In genomic region chr14:24289649-24290283, GRCh38 we compare ENCODE assay signal across 11 cellular contexts. TPM values are rescaled to one million over a fixed set of nuclear protein-coding genes. Genes with fewer than 3 reads are reported as not detected.
DNase-seq lines count a peak whose midpoint lies in the region; ATAC-seq lines count a peak whose summit lies in the region.
"Had no signal": no experiment of that assay in that cellular context is flagged by ENCODE, and none has a peak within 500 bp of the region (broad histone marks: within the 10 kb centered on the region; RNA-seq: fewer than 3 reads in every experiment).

No MANE protein-coding gene starts in this region.

- H3K36me3 ChIP-seq in CD8-positive, alpha-beta memory T cell (ENCODE audit: insufficient read depth, low read length), result peaks cover 29% of the 10 kb centered on the region

- H3K4me3 ChIP-seq in CD8-positive, alpha-beta memory T cell (ENCODE audit: low read length), result no peak overlapping the region
- H3K4me3 ChIP-seq: cardiac muscle cell, gastrocnemius medialis had no signal

- H3K9me3 ChIP-seq in CD8-positive, alpha-beta memory T cell (ENCODE audit: low read length), result no peaks in the 10 kb centered on the region
- H3K9me3 ChIP-seq: gastrocnemius medialis had no signal

- no peaks in the 10 kb centered on the region for H3K9me3 Mint-ChIP-seq in activated CD8-positive, alpha-beta T cell treated with anti-CD3 and anti-CD28 coated beads, Interleukin-2, amount 10 ng/mL, durations not matched to agents 7 days and 5 days (ENCODE audit: insufficient read depth)
- H3K9me3 Mint-ChIP-seq in CD8-positive, alpha-beta memory T cell, result no peaks in the 10 kb centered on the region

- H3K27ac ChIP-seq in CD8-positive, alpha-beta memory T cell (ENCODE audit: low read depth, low read length), result no peak overlapping the region
- H3K27ac ChIP-seq: cardiac muscle cell, gastrocnemius medialis had no signal

- ATAC-seq in activated CD8-positive, alpha-beta T cell treated with anti-CD3 and anti-CD28 coated beads, Interleukin-2, amount 10 ng/mL, durations not matched to agents 7 days and 5 days, result peak; percentile 84
- ATAC-seq: gastrocnemius medialis had no signal

- no peak overlapping the region for H3K4me3 Mint-ChIP-seq in activated CD8-positive, alpha-beta T cell treated with anti-CD3 and anti-CD28 coated beads, Interleukin-2, amount 10 ng/mL, durations not matched to agents 7 days and 5 days
- no peak overlapping the region for H3K4me3 Mint-ChIP-seq in CD8-positive, alpha-beta memory T cell

- CTCF ChIA-PET in activated CD8-positive, alpha-beta T cell treated with anti-CD3 and anti-CD28 coated beads, Interleukin-2, amount 10 ng/mL, durations not matched to agents 7 days and 5 days (lab: Charles Lee), result interaction anchor here (1.1 to 26.4 kb wide), 10 partner anchors 10 to 142 kb away, joined by 4 to 801 read pairs (median 8); partner anchors contain the start of genes CIDEB, GMPR2, LTB4R and LTB4R2
- CTCF ChIA-PET in CD8-positive, alpha-beta memory T cell (lab: Charles Lee), result interaction anchor here (1.1 to 4.5 kb wide), 4 partner anchors 10 to 45 kb away, joined by 3 to 33 read pairs (median 4); partner anchors contain the start of genes CIDEB, DHRS1, NOP9 and TINF2

- peak; percentile 67 for DNase-seq in activated CD8-positive, alpha-beta memory T cell treated with anti-CD3 and anti-CD28 coated beads for 24 hours
- DNase-seq in activated CD8-positive, alpha-beta memory T cell treated with anti-CD3 and anti-CD28 coated beads, Interleukin-2, amount 50 U/mL, for 4 hours, result no peak
- DNase-seq in activated CD8-positive, alpha-beta T cell treated with anti-CD3 and anti-CD28 coated beads, Interleukin-2, amount 10 ng/mL, durations not matched to agents 7 days and 5 days, result peak; percentile 68
- DNase-seq in stimulated activated CD8-positive, alpha-beta memory T cell treated with anti-CD3 and anti-CD28 coated beads, Interleukin-4, amount 100 ng/mL, for 48 hours, result peak; percentile 81
- no peak for DNase-seq in C1 segment of cervical spinal cord (lab: John Stamatoyannopoulos, UW)
- no peak for DNase-seq in CD8-positive, alpha-beta memory T cell
- DNase-seq: gastrocnemius medialis, Karpas-422, NCI-H526, T-helper 9 cell had no signal

- no peak overlapping the region for H3K27ac Mint-ChIP-seq in activated CD8-positive, alpha-beta T cell treated with anti-CD3 and anti-CD28 coated beads, Interleukin-2, amount 10 ng/mL, durations not matched to agents 7 days and 5 days
- H3K27ac Mint-ChIP-seq in CD8-positive, alpha-beta memory T cell, result peak overlapping the region in 3 of 8 donors; percentile 15 to 73 (median 50)

- POLR2A ChIA-PET in activated CD8-positive, alpha-beta T cell treated with anti-CD3 and anti-CD28 coated beads, Interleukin-2, amount 10 ng/mL, durations not matched to agents 7 days and 5 days (lab: Charles Lee), result interaction anchor here (0.8 to 2.8 kb wide), 7 partner anchors 8 to 142 kb away, joined by 3 to 12 read pairs (median 5); partner anchors contain the start of genes RABGGTA and TINF2
- POLR2A ChIA-PET in CD8-positive, alpha-beta memory T cell (lab: Charles Lee), result no interaction called here

- H3K27me3 Mint-ChIP-seq in activated CD8-positive, alpha-beta T cell treated with anti-CD3 and anti-CD28 coated beads, Interleukin-2, amount 10 ng/mL, durations not matched to agents 7 days and 5 days (ENCODE audit: low read depth), result no peaks in the 10 kb centered on the region
- peaks cover 0 to 2% of the 10 kb centered on the region in 2 donors for H3K27me3 Mint-ChIP-seq in CD8-positive, alpha-beta memory T cell

- no peaks in the 10 kb centered on the region for H3K27me3 ChIP-seq in CD8-positive, alpha-beta memory T cell (ENCODE audit: insufficient read depth, low read length, poor library complexity, severe bottlenecking)
- H3K27me3 ChIP-seq: cardiac muscle cell, gastrocnemius medialis had no signal

- H3K4me1 ChIP-seq in CD8-positive, alpha-beta memory T cell (ENCODE audit: insufficient read depth, low read length), result no peaks in the 10 kb centered on the region
- H3K4me1 ChIP-seq: gastrocnemius medialis had no signal

- peaks cover 28% of the 10 kb centered on the region for H3K4me1 Mint-ChIP-seq in activated CD8-positive, alpha-beta T cell treated with anti-CD3 and anti-CD28 coated beads, Interleukin-2, amount 10 ng/mL, durations not matched to agents 7 days and 5 days (ENCODE audit: low read depth)
- H3K4me1 Mint-ChIP-seq in CD8-positive, alpha-beta memory T cell, result peaks cover 0 to 15% (median 1%) of the 10 kb centered on the region in 3 donors

- H3K36me3 Mint-ChIP-seq in activated CD8-positive, alpha-beta T cell treated with anti-CD3 and anti-CD28 coated beads, Interleukin-2, amount 10 ng/mL, durations not matched to agents 7 days and 5 days (ENCODE audit: low read depth), result peaks cover 51% of the 10 kb centered on the region
- peaks cover 0 to 48% (median 14%) of the 10 kb centered on the region in 3 donors for H3K36me3 Mint-ChIP-seq in CD8-positive, alpha-beta memory T cell

RNA-seq across cellular contexts. Expression of gene DHRS1, which starts 9.8 kb away (rescaled TPM):
- total RNA-seq in activated CD8-positive, alpha-beta T cell treated with anti-CD3 and anti-CD28 coated beads, Interleukin-2, amount 10 ng/mL, durations not matched to agents 7 days and 5 days, result 10 to 100 TPM; 28.6 to 33.9 TPM
- total RNA-seq in CD8-positive, alpha-beta memory T cell, result 1 to 10 TPM; 9.3 to 9.8 TPM
- 34.8 TPM for polyA plus RNA-seq in CD8-positive, alpha-beta memory T cell

RNA-seq across cellular contexts. Expression of gene NOP9, which starts 9.9 kb away (rescaled TPM):
- 10 to 100 TPM; 35.2 to 36.7 TPM for total RNA-seq in activated CD8-positive, alpha-beta T cell treated with anti-CD3 and anti-CD28 coated beads, Interleukin-2, amount 10 ng/mL, durations not matched to agents 7 days and 5 days
- 10 to 100 TPM; 44.1 to 47.1 TPM for total RNA-seq in CD8-positive, alpha-beta memory T cell
- 2.1 TPM for polyA plus RNA-seq in CD8-positive, alpha-beta memory T cell

RNA-seq across cellular contexts. Expression of gene CIDEB, which starts 18.0 kb away (rescaled TPM):
- 10 to 100 TPM; 47.2 to 48.2 TPM for total RNA-seq in activated CD8-positive, alpha-beta T cell treated with anti-CD3 and anti-CD28 coated beads, Interleukin-2, amount 10 ng/mL, durations not matched to agents 7 days and 5 days
- total RNA-seq in CD8-positive, alpha-beta memory T cell, result 10 to 100 TPM; 12.4 to 12.7 TPM
- 27.5 TPM for polyA plus RNA-seq in CD8-positive, alpha-beta memory T cell
- total RNA-seq: cardiac muscle cell had no signal
- polyA plus RNA-seq: cardiac muscle cell had no signal

RNA-seq across cellular contexts. Expression of gene RABGGTA, which starts 18.4 kb away (rescaled TPM):
- 10 to 100 TPM; 47.7 to 51.8 TPM for total RNA-seq in activated CD8-positive, alpha-beta T cell treated with anti-CD3 and anti-CD28 coated beads, Interleukin-2, amount 10 ng/mL, durations not matched to agents 7 days and 5 days
- 10 to 100 TPM; 41.0 to 41.8 TPM for total RNA-seq in CD8-positive, alpha-beta memory T cell
- 37.7 TPM for polyA plus RNA-seq in CD8-positive, alpha-beta memory T cell

RNA-seq across cellular contexts. Expression of gene LTB4R2, which starts 20.2 kb away (rescaled TPM):
- total RNA-seq in activated CD8-positive, alpha-beta T cell treated with anti-CD3 and anti-CD28 coated beads, Interleukin-2, amount 10 ng/mL, durations not matched to agents 7 days and 5 days, result 10 to 100 TPM; 17.8 to 18.7 TPM
- 1 to 10 TPM; 8.3 to 8.7 TPM for total RNA-seq in CD8-positive, alpha-beta memory T cell
- 2.6 TPM for polyA plus RNA-seq in CD8-positive, alpha-beta memory T cell

Comparison
In these comparisons a context has a peak if more than half of its experiments do, and no peak if none do; other contexts are left out.
1. DNase-seq: peak in activated CD8-positive, alpha-beta memory T cell treated with anti-CD3 and anti-CD28 coated beads for 24 hours (single experiment), activated CD8-positive, alpha-beta T cell treated with anti-CD3 and anti-CD28 coated beads, Interleukin-2, amount 10 ng/mL, durations not matched to agents 7 days and 5 days (single experiment) and stimulated activated CD8-positive, alpha-beta memory T cell treated with anti-CD3 and anti-CD28 coated beads, Interleukin-4, amount 100 ng/mL, for 48 hours (single experiment); none in activated CD8-positive, alpha-beta memory T cell treated with anti-CD3 and anti-CD28 coated beads, Interleukin-2, amount 50 U/mL, for 4 hours (single experiment), C1 segment of cervical spinal cord (0 of 14) and CD8-positive, alpha-beta memory T cell (0 of 5).